Comparison of ENCODE assay signal across 20 cellular contexts in the genomic region with DNA sequence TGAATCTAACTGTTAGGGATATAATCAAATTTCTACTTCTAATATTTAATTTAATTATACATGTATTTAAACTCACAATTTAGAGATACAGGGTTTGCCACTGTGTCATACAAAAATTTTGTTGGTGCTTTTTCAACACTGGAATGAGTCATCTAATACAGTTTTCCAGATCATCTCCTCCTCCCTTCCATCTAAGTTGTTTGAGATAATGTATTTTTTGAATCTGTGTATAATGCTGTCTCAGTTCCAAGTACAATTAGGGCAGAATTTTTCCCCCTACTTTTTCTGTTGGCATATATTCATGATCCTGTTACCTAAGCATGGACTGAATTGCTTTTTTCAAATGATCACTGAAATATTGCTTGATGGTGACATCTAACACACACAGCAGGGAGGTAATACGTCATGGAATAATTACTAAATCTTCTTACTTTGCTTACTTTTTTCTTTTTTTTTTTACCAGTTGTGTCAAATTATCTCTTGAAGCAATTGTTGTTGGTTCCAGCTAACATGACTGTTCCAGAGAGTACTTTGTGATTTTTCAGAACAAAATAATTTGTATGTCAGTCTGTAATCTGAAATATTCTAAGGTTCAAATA.
DNase-seq lines count a peak whose midpoint lies in the region; TF ChIP-seq lines count a peak whose summit lies in the region.
"Had no signal": no experiment of that assay in that cellular context is flagged by ENCODE, and none has a peak within 500 bp of the region (broad histone marks: within the 10 kb centered on the region; RNA-seq: fewer than 3 reads in every experiment).

No MANE protein-coding gene starts in this region.

- TF ChIP-seq CTCF in fibroblast of the aortic adventitia (IDR thresholded peaks at IDR 0.05; ENCODE audit: insufficient read depth, low read length): no peak

- DNase-seq in LHCN-M2 (ENCODE audit: low read depth): peak; percentile 41
- peak; percentile 13 for DNase-seq in astrocyte of the hippocampus (ENCODE audit: low read depth, low spot score)
- DNase-seq in fibroblast of the aortic adventitia (ENCODE audit: low read depth): peak; percentile 70
- no peak for DNase-seq in NCI-H1694 (lab: John Stamatoyannopoulos, UW)
- no peak for DNase-seq in NCI-H1694 treated with DMSO at 0.1 percent for 48 hours (lab: John Stamatoyannopoulos, UW)
- DNase-seq in NOMO-1 (lab: John Stamatoyannopoulos, UW; ENCODE audit: unreplicated experiment in 2 of 2): no peak
- no peak for DNase-seq in amygdala (lab: John Stamatoyannopoulos, UW)
- DNase-seq: activated CD4-positive, CD25-positive, alpha-beta regulatory T cell treated with anti-CD3 and anti-CD28 coated beads, Interleukin-2, amount 50 U/mL, for 72 hours; adrenal gland; CD4-positive, CD25-positive, alpha-beta regulatory T cell; glutamatergic neuron; MV-4-11; NCI-H2029 treated with DMSO at 0.1 percent for 48 hours; NCI-H524; ovary; SIG-M5; stimulated activated CD4-positive, alpha-beta T cell treated with anti-CD3 and anti-CD28 coated beads, Interleukin-2, amount 100 ng/mL, for 24 hours; T-helper 9 cell had no signal

- no peaks in the 10 kb centered on the region for H3K36me3 ChIP-seq in ACC112 (ENCODE audit: insufficient read depth, low read length)
- H3K36me3 ChIP-seq: adrenal gland, ovary had no signal

- no peaks in the 10 kb centered on the region for H3K27me3 ChIP-seq in ACC112 (ENCODE audit: insufficient read depth, low read length)
- H3K27me3 ChIP-seq: adrenal gland, ovary had no signal

- H3K4me1 ChIP-seq in ACC112 (ENCODE audit: control insufficient read depth, insufficient read depth, low read length, unreplicated experiment): peaks cover 19% of the 10 kb centered on the region
- H3K4me1 ChIP-seq: adrenal gland had no signal

- peaks cover 5% of the 10 kb centered on the region for H3K79me2 ChIP-seq in ACC112 (ENCODE audit: control insufficient read depth, insufficient read depth, low read length, unreplicated experiment)

- H3K4me3 ChIP-seq in ACC112 (ENCODE audit: low read depth, low read length): no peak overlapping the region
- H3K4me3 ChIP-seq in fibroblast of the aortic adventitia (ENCODE audit: low read depth, low read length): no peak overlapping the region
- H3K4me3 ChIP-seq: A549, adrenal gland, ovary had no signal

- no peak overlapping the region for H2AFZ ChIP-seq in ACC112 (ENCODE audit: low read length, unreplicated experiment)

- 0 out of 2 replicates have a peak overlapping the region, but pooled peaks have one; percentile 7 for H3K27ac ChIP-seq in ACC112 (ENCODE audit: low read depth, low read length)
- H3K27ac ChIP-seq: A549, adrenal gland, ovary had no signal

Comparison
In these comparisons a context has a peak if more than half of its experiments do, and no peak if none do; other contexts are left out.
1. DNase-seq: peak in LHCN-M2 (single experiment), astrocyte of the hippocampus (single experiment) and fibroblast of the aortic adventitia (single experiment); none in NCI-H1694 (single experiment), NCI-H1694 treated with DMSO at 0.1 percent for 48 hours (single experiment), NOMO-1 (0 of 2) and amygdala (0 of 56).